8 cellular contexts compared by ENCODE assay signal in genomic region chr6:107490568-107491058, GRCh38. TPM values are rescaled to one million over a fixed set of nuclear protein-coding genes. Genes with fewer than 3 reads are reported as not detected.
A peak's percentile ranks its signal among the peaks of the same experiment; 100 is the strongest.
DNase-seq lines count a peak whose midpoint lies in the region; ATAC-seq and TF ChIP-seq lines count a peak whose summit lies in the region.

No MANE protein-coding gene starts in this region.

- TF ChIP-seq CTCF in IMR-90 (conservative IDR thresholded peaks at IDR 0.05; ENCODE audit: low read depth, low read length): no peak
- no peak for TF ChIP-seq CTCF in body of pancreas (IDR thresholded peaks at IDR 0.05)
- no peak for TF ChIP-seq CTCF in right lobe of liver (IDR thresholded peaks at IDR 0.05)
- no peak for TF ChIP-seq CTCF in thoracic aorta (IDR thresholded peaks at IDR 0.05)

- H3K36me3 ChIP-seq in IMR-90 (ENCODE audit: control insufficient read depth, insufficient read depth, low read length): no peaks in the 10 kb centered on the region
- H3K36me3 ChIP-seq in body of pancreas (replicated peaks in 1 of 2; ENCODE audit: insufficient read depth in 1 of 2, low read depth in 2 of 2): no peaks in the 10 kb centered on the region
- H3K36me3 ChIP-seq in right lobe of liver: no peaks in the 10 kb centered on the region
- H3K36me3 ChIP-seq in thoracic aorta: no peaks in the 10 kb centered on the region

- H4K91ac ChIP-seq in IMR-90 (ENCODE audit: insufficient read depth, low read depth, low read length): no peak overlapping the region

- intact Hi-C loops in IMR-90 (cut with micrococcal nuclease): loop anchor here (1.0 to 5.0 kb wide), 4 partner anchors 152 to 358 kb away; no protein-coding TSS in a partner anchor
- intact Hi-C loops in body of pancreas (cut with DNase I): no loop called here
- intact Hi-C loops in right lobe of liver (cut with DNase I): no loop called here

- no peak overlapping the region for H2BK15ac ChIP-seq in IMR-90 (ENCODE audit: low read depth, low read length)

- H4K20me1 ChIP-seq in IMR-90 (ENCODE audit: insufficient read depth, low read length): no peaks in the 10 kb centered on the region

- H2BK120ac ChIP-seq in IMR-90 (ENCODE audit: low read depth, low read length): no peak overlapping the region

- DNase-seq in Ammon's horn (ENCODE audit: low spot score): peak; percentile 39
- DNase-seq in IMR-90: no peak
- peak in 1 of 4 donors; percentile 11 for DNase-seq in body of pancreas
- DNase-seq in right lobe of liver: peak in 1 of 3 donors; percentile 31
- DNase-seq in thoracic aorta (ENCODE audit: low spot score): no peak
- DNase-seq in epidermal melanocyte (ENCODE audit: insufficient read length, low spot score): no peak
- no peak for DNase-seq in HT-29 (ENCODE audit: low spot score)
- DNase-seq in MV-4-11 (lab: John Stamatoyannopoulos, UW): no peak

- no peak overlapping the region for H2BK5ac ChIP-seq in IMR-90 (ENCODE audit: low read depth, low read length, poor library complexity, severe bottlenecking)

- H2BK20ac ChIP-seq in IMR-90 (ENCODE audit: low read depth, low read length): no peak overlapping the region

- TF ChIP-seq RAD21 in IMR-90 (IDR thresholded peaks at IDR 0.05; ENCODE audit: low read length): no peak

- H2AK5ac ChIP-seq in IMR-90 (ENCODE audit: low read depth, low read length): no peak overlapping the region

- WGBS in IMR-90 (ENCODE audit: extremely low coverage in 2 of 2, insufficient read length in 1 of 2), 2 experiments: 0% methylated on average over 1 of the region's 28 CpGs; no CpG with 5 or more reads in 1 of the 2 experiments
- WGBS in body of pancreas, 2 donors: 1% methylated on average over 17 to 28 of the region's 28 CpGs
- WGBS in right lobe of liver (ENCODE audit: insufficient coverage, low coverage, low lambda C conversion rate, missing lambda C conversion rate): 0% methylated on average over 21 of the region's 28 CpGs

- CTCF ChIA-PET in IMR-90 (lab: Yijun Ruan, JAX): interaction anchor here (0.6 to 4.6 kb wide), 2 partner anchors 154 to 173 kb away, joined by 3 to 25 read pairs; no protein-coding TSS in a partner anchor

- H4K8ac ChIP-seq in IMR-90 (ENCODE audit: low read depth in 2 of 2, low read length in 2 of 2): no peak overlapping the region

- H3K9me3 ChIP-seq in IMR-90 (ENCODE audit: control insufficient read depth, insufficient read depth, low read length): no peaks in the 10 kb centered on the region
- H3K9me3 ChIP-seq in body of pancreas: no peaks in the 10 kb centered on the region
- no peaks in the 10 kb centered on the region for H3K9me3 ChIP-seq in right lobe of liver
- H3K9me3 ChIP-seq in thoracic aorta: no peaks in the 10 kb centered on the region

- no TSS peak for BruUV-seq in IMR-90 (replicated peaks; lab: Mats Ljungman, UMichigan)

- H3K4me2 ChIP-seq in IMR-90 (ENCODE audit: low read depth, low read length): peak overlapping the region; percentile 95

- POLR2A ChIA-PET in IMR-90 (lab: Charles Lee; ENCODE audit: unreplicated experiment): no interaction called here

- H3K27me3 ChIP-seq in IMR-90 (ENCODE audit: control insufficient read depth, insufficient read depth, low read length) (peaks cover 11% of the 10 kb centered on the region), body of pancreas (no peaks in the 10 kb centered on the region), right lobe of liver (no peaks in the 10 kb centered on the region), thoracic aorta (replicated peaks; ENCODE audit: insufficient read depth) (no peaks in the 10 kb centered on the region)

- in situ Hi-C loops in IMR-90 (cut with MboI; ENCODE audit: low sequenced_read_pairs): loop anchor here (10.0 kb wide), 2 partner anchors 354 to 366 kb away; no protein-coding TSS in a partner anchor

- H2AFZ ChIP-seq in IMR-90 (replicated peaks; ENCODE audit: low read length, poor library complexity): peak overlapping the region; percentile 92

- ATAC-seq in IMR-90 (ENCODE audit: low read depth) (no peak), body of pancreas (peak; percentile 1), right lobe of liver (peak; percentile 4 to 9 (median 8)), thoracic aorta (ENCODE audit: insufficient number of reproducible peaks, low FRiP score, low read depth) (no peak)

- TF ChIP-seq POLR2A in IMR-90 (IDR thresholded peaks at IDR 0.05; ENCODE audit: low read depth, low read length) (no peak), body of pancreas (IDR thresholded peaks at IDR 0.05) (no peak), right lobe of liver (IDR thresholded peaks at IDR 0.05) (no peak)

- peak overlapping the region; percentile 74 for H3K9ac ChIP-seq in IMR-90 (ENCODE audit: low read depth, low read length)

- H2AK9ac ChIP-seq in IMR-90 (replicated peaks; ENCODE audit: low read depth, low read length, poor library complexity): peak overlapping the region; percentile 7

- H3K79me1 ChIP-seq in IMR-90 (ENCODE audit: low read depth in 1 of 2, low read length in 2 of 2): peaks cover 0 to 16% of the 10 kb centered on the region in 2 experiments; a peak in 1 of 4 replicates

- no peak overlapping the region; the same call in 1 of the 2 replicates for H3K18ac ChIP-seq in IMR-90 (ENCODE audit: low read depth, low read length)

- H3K27ac ChIP-seq in IMR-90 (ENCODE audit: insufficient read depth, low read length): peak overlapping the region; percentile 39; the same call in 1 of the 2 replicates
- H3K27ac ChIP-seq in body of pancreas: peak overlapping the region in 3 of 4 donors; percentile 43 to 69 (median 58)
- peak overlapping the region in 2 of 3 donors; percentile 4 to 26 for H3K27ac ChIP-seq in right lobe of liver
- H3K27ac ChIP-seq in thoracic aorta: peak overlapping the region; percentile 73 to 86

- no peak overlapping the region for H3K14ac ChIP-seq in IMR-90 (replicated peaks; ENCODE audit: low read depth, low read length)

- H3K9me1 ChIP-seq in IMR-90 (ENCODE audit: insufficient read depth, low read length): no peaks in the 10 kb centered on the region

- peak overlapping the region; percentile 93 for H3K4me3 ChIP-seq in IMR-90 (ENCODE audit: insufficient read depth, low read depth, low read length)
- peak overlapping the region; percentile 44 to 80 for H3K4me3 ChIP-seq in body of pancreas
- H3K4me3 ChIP-seq in right lobe of liver: peak overlapping the region; percentile 56 to 63 (median 60)
- peak overlapping the region; percentile 92 for H3K4me3 ChIP-seq in thoracic aorta

- no peak overlapping the region; the same call in 1 of the 2 replicates for H3K4ac ChIP-seq in IMR-90 (ENCODE audit: low read depth, low read length)

- peak overlapping the region; percentile 28; the same call in 1 of the 2 replicates for H3K23ac ChIP-seq in IMR-90 (ENCODE audit: low read depth, low read length)

- H3K4me1 ChIP-seq in IMR-90 (ENCODE audit: control insufficient read depth, insufficient read depth, low read length) (peaks cover 3% of the 10 kb centered on the region), body of pancreas (peaks cover 23% of the 10 kb centered on the region), right lobe of liver (peaks cover 0 to 15% (median 0%) of the 10 kb centered on the region in 4 donors), thoracic aorta (ENCODE audit: control insufficient read depth in 1 of 2, low read depth in 2 of 2) (peaks cover 15 to 44% of the 10 kb centered on the region in 2 donors)

- no peak overlapping the region; the same call in 1 of the 2 replicates for H4K5ac ChIP-seq in IMR-90 (ENCODE audit: low read depth, low read length)

- dilution Hi-C loops in IMR-90 (cut with HindIII; ENCODE audit: low sequenced_read_pairs, unreplicated experiment): no loop called here

- no peak overlapping the region for H3K56ac ChIP-seq in IMR-90 (ENCODE audit: extremely low read depth, insufficient read depth, low read length)

TF ChIP-seq in IMR-90, 13 proteins besides CTCF, POLR2A, EP300 and RAD21 (continues in another document):
- TF ChIP-seq CEBPB (IDR thresholded peaks at IDR 0.05; ENCODE audit: low read depth, low read length) (no peak), NFE2L2 (IDR thresholded peaks at IDR 0.05; ENCODE audit: low read depth, low read length) (no peak), RFX5 (IDR thresholded peaks at IDR 0.05; ENCODE audit: low read depth, low read length) (no peak), RCOR1 (IDR thresholded peaks at IDR 0.05; ENCODE audit: insufficient replicate concordance, low read length) (no peak), FOS (IDR thresholded peaks at IDR 0.05; ENCODE audit: low read depth, low read length) (no peak), BHLHE40 (IDR thresholded peaks at IDR 0.05; ENCODE audit: low read depth, low read length) (no peak), MXI1 (IDR thresholded peaks at IDR 0.05; ENCODE audit: borderline replicate concordance, low read depth, low read length) (no peak), USF2 (IDR thresholded peaks at IDR 0.05; ENCODE audit: low read depth, low read length) (no peak), MAFK (IDR thresholded peaks at IDR 0.05; ENCODE audit: low read depth, low read length) (no peak), CHD1 (IDR thresholded peaks at IDR 0.05; ENCODE audit: low read depth, low read length) (no peak), SMC3 (IDR thresholded peaks at IDR 0.05; ENCODE audit: low read depth, low read length) (no peak)

RNA-seq across cellular contexts. Expression of gene SOBP, which starts 0.7 kb away (rescaled TPM):
- total RNA-seq in IMR-90 (2012; rRNA removed) (0.72 and 1.1 TPM in 2 replicates), body of pancreas (1 to 10 TPM in 1 of 2 donors, under 1 TPM in 1; 0.66 to 3.1 TPM), right lobe of liver (1 to 10 TPM; 1.3 to 3.5 (median 1.6) TPM), thoracic aorta (10 to 100 TPM; 10.3 to 11.1 TPM)
- 0.60 and 0.99 TPM in 2 replicates for polyA plus RNA-seq in IMR-90 (2012; rRNA removed)
- 0.15 and 1.0 TPM in 2 replicates for polyA plus RNA-seq in IMR-90 (2012; cell fraction: cytosol; rRNA removed)
- 1.8 and 2.6 TPM in 2 replicates for polyA plus RNA-seq in IMR-90 (2012; cell fraction: nucleus; rRNA removed; ENCODE audit: low replicate concordance)
- total RNA-seq in HT-29 (2014; rRNA removed; shearing (Covaris generic)): 0.08 and 0.13 TPM in 2 replicates

RNA-seq across cellular contexts. Expression of gene PDSS2, which starts 31.2 kb away (rescaled TPM):
- total RNA-seq in IMR-90 (2012; rRNA removed) (8.6 and 8.9 TPM in 2 replicates), body of pancreas (10 to 100 TPM in 1 of 2 donors, 1 to 10 TPM in 1; 6.2 to 10.9 TPM), right lobe of liver (10 to 100 TPM; 17.0 to 25.1 (median 19.0) TPM), thoracic aorta (1 to 10 TPM; 6.9 to 9.9 TPM)
- 9.2 and 10.1 TPM in 2 replicates for polyA plus RNA-seq in IMR-90 (2012; rRNA removed)
- 6.2 and 8.7 TPM in 2 replicates for polyA plus RNA-seq in IMR-90 (2012; cell fraction: cytosol; rRNA removed)
- 4.5 and 4.9 TPM in 2 replicates for polyA plus RNA-seq in IMR-90 (2012; cell fraction: nucleus; rRNA removed; ENCODE audit: low replicate concordance)
- total RNA-seq in HT-29 (2014; rRNA removed; shearing (Covaris generic)): 9.2 and 9.3 TPM in 2 replicates

Comparison
In these comparisons a context has a peak if more than half of its experiments do, and no peak if none do; other contexts are left out.
1. ATAC-seq: peak in body of pancreas (single experiment) and right lobe of liver (4 of 4); none in IMR-90 (single experiment) and thoracic aorta (single experiment).
2. H3K27ac ChIP-seq: peak in every context shown above with its lines; median percentile 80 in thoracic aorta; 58 in body of pancreas; 39 in IMR-90; 15 in right lobe of liver.
3. Peak in every context shown above with its lines, with median percentiles within 50 percentile points of each other: H3K4me3 ChIP-seq.